ENCODE assay signal across 15 cellular contexts in genomic region chr4:169351860-169352259, GRCh38.
DNase-seq lines count a peak whose midpoint lies in the region; ATAC-seq and TF ChIP-seq lines count a peak whose summit lies in the region.
"Had no signal": no experiment of that assay in that cellular context is flagged by ENCODE, and none has a peak within 500 bp of the region (broad histone marks: within the 10 kb centered on the region; RNA-seq: fewer than 3 reads in every experiment).

No MANE protein-coding gene starts in this region.

- ATAC-seq in HG02852 (IDR thresholded peaks at IDR 0.05; ENCODE audit: unreplicated experiment) (no peak), GM21526 (IDR thresholded peaks at IDR 0.05; ENCODE audit: low FRiP score, unreplicated experiment) (no peak)
- ATAC-seq: left colon, SK-N-SH treated with all-trans-retinoic acid at 6 μM for 48 hours had no signal

- no peak overlapping the region for H3K4me3 ChIP-seq in retinal pigment epithelial cell (ENCODE audit: low read length)
- H3K4me3 ChIP-seq: tibial artery had no signal

- H3K4me1 Mint-ChIP-seq in brain = peaks cover 14% of the 10 kb centered on the region

- peak overlapping the region in 2 of 5 experiments; percentile 7 to 24 for H3K4me3 Mint-ChIP-seq in brain
- H3K4me3 Mint-ChIP-seq: dendritic cell treated with granulocyte-macrophage colony-stimulating factor and Interleukin-4, amounts not matched to agents 40 ng/mL and 50 ng/mL, for 4 days; nephron had no signal

- peaks cover 3% of the 10 kb centered on the region for H3K27me3 Mint-ChIP-seq in brain
- H3K27me3 Mint-ChIP-seq: dendritic cell treated with granulocyte-macrophage colony-stimulating factor and Interleukin-4, amounts not matched to agents 40 ng/mL and 50 ng/mL, for 4 days had no signal

- DNase-seq in NCI-H2029 treated with DMSO at 0.1 percent for 48 hours (lab: John Stamatoyannopoulos, UW) = peak; percentile 7
- DNase-seq in NCI-H2029 (lab: John Stamatoyannopoulos, UW) = no peak
- peak; percentile 41 for DNase-seq in iris pigment epithelial cell (ENCODE audit: low read depth)
- DNase-seq in retinal pigment epithelial cell (ENCODE audit: low read depth) = peak; percentile 100
- DNase-seq in stimulated activated CD4-positive, alpha-beta T cell treated with anti-CD3 and anti-CD28 coated beads, Interleukin-12 subunit alpha, Interleukin-12 subunit beta, amount 100 ng/mL, for 4 hours = no peak
- DNase-seq: KBM-7, left colon, NCI-H2081 treated with DMSO at 0.1 percent for 48 hours, tibial artery had no signal

- peak overlapping the region; percentile 9 to 71 (median 29) for H3K27ac Mint-ChIP-seq in brain
- H3K27ac Mint-ChIP-seq: dendritic cell treated with granulocyte-macrophage colony-stimulating factor and Interleukin-4, amounts not matched to agents 40 ng/mL and 50 ng/mL, for 4 days had no signal

- H3K36me3 Mint-ChIP-seq in brain = no peaks in the 10 kb centered on the region

- peaks cover 0 to 7% (median 0%) of the 10 kb centered on the region in 5 experiments for H3K9me3 Mint-ChIP-seq in brain
- H3K9me3 Mint-ChIP-seq: nephron had no signal

- TF ChIP-seq CTCF in brain (conservative IDR thresholded peaks at IDR 0.05) (no peak), retinal pigment epithelial cell (conservative IDR thresholded peaks at IDR 0.05; ENCODE audit: low read depth, low read length) (no peak)

Comparison
In these comparisons a context has a peak if more than half of its experiments do, and no peak if none do; other contexts are left out.
1. DNase-seq: peak in NCI-H2029 treated with DMSO at 0.1 percent for 48 hours (single experiment), iris pigment epithelial cell (single experiment) and retinal pigment epithelial cell (single experiment); none in NCI-H2029 (single experiment) and stimulated activated CD4-positive, alpha-beta T cell treated with anti-CD3 and anti-CD28 coated beads, Interleukin-12 subunit alpha, Interleukin-12 subunit beta, amount 100 ng/mL, for 4 hours (single experiment).